1 cellular context compared by ENCODE assay signal in the genomic region with DNA sequence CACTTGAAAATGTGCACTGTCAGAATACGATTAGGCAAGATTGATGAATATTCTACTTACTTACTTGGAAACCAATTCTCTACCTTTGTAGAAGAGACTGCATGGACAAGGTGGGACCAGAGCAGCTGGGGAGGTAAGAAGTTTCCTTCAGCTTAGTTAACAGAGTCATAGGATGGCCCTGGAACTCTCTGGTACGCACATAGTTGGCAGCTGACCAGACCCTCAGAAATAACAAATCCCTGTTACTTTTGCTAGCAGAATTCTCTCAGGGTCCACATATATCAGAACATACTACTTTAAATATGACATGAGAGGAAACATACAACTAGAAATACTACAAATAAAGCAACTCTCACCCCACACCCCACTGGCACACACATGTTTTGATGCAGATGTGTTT.
TF ChIP-seq lines count a peak whose summit lies in the region.

No MANE protein-coding gene starts in this region.

TF ChIP-seq in A549, 52 proteins besides CTCF, POLR2A, EP300 and RAD21:
- TF ChIP-seq HOXB5 (CRISPR knock-in tag; IDR thresholded peaks at IDR 0.05) (peak; percentile 24; the same call in 1 of the 2 replicates), EHF (CRISPR knock-in tag; IDR thresholded peaks at IDR 0.05) (no peak)
TF ChIP-seq in A549: peak in this region for 1.
